ENCODE assay signal across 10 cellular contexts in the genomic region with DNA sequence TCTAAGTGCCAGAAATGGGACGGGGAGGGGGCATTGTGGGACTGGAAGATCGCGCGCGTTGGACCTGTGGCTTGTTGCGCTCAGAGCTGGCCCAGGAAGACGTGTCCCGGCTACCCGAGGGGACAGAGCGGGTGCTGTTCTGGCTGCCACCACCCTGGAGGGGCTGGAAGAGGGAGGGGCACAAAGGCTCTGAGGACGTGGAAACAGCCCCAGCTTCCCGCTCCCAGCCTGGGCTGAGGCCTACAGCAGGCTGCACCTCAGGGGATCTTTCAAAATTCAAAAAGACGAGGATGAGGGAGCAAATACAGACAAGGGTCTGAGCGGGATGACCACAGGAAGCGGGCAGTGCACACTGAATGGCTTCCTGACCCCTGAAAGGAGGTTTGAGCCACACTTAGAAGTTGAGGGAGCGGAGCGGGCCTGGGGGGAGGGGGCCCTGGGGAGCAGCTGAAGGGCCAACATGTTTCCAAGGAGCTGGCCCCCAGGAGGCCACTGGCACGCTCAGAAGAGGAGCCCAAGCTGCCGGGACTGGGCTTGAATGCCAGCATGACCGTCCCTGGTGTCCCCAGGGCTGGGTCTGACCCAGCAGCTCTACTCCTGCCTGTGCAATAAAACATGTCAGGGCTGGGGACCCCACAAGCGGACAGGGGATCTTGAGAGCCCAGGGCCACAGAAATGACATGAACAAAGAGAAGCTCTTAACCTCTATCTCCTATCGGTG. TPM values are rescaled to one million over a fixed set of nuclear protein-coding genes. Genes with fewer than 3 reads are reported as not detected.
DNase-seq lines count a peak whose midpoint lies in the region; ATAC-seq and TF ChIP-seq lines count a peak whose summit lies in the region.
"Had no signal": no experiment of that assay in that cellular context is flagged by ENCODE, and none has a peak within 500 bp of the region (broad histone marks: within the 10 kb centered on the region; RNA-seq: fewer than 3 reads in every experiment).

No MANE protein-coding gene starts in this region.

- ATAC-seq in T-cell (replicated peaks in 1 of 4) (no peak), psoas muscle (no peak), HG02870 (IDR thresholded peaks at IDR 0.05; ENCODE audit: unreplicated experiment) (no peak)

- no peaks in the 10 kb centered on the region for H3K36me3 ChIP-seq in ES-I3 (ENCODE audit: insufficient read depth, low read length)
- no peaks in the 10 kb centered on the region for H3K36me3 ChIP-seq in hepatocyte (replicated peaks; ENCODE audit: insufficient read depth, low read depth)
- no peaks in the 10 kb centered on the region for H3K36me3 ChIP-seq in psoas muscle (ENCODE audit: insufficient read depth in 1 of 2, low read depth in 1 of 2)

- H3K9ac ChIP-seq in ES-I3 (ENCODE audit: low read depth, low read length): peak overlapping the region; percentile 57; the same call in 1 of the 2 replicates

- no peaks in the 10 kb centered on the region for H3K9me2 ChIP-seq in hepatocyte (replicated peaks; ENCODE audit: insufficient read depth)

- CTCF ChIA-PET in T-cell (lab: Charles Lee): no interaction called here

- WGBS in hepatocyte (ENCODE audit: low lambda C conversion rate, missing lambda C conversion rate): 85% methylated on average over 20 of the region's 22 CpGs
- WGBS in psoas muscle, 3 donors: 64 to 69% (median 65%) methylated on average over 22 of the region's 22 CpGs

- H3K36me3 Mint-ChIP-seq in T-cell: peaks cover 5% of the 10 kb centered on the region

- H3K27me3 ChIP-seq in hepatocyte: peaks cover 16% of the 10 kb centered on the region
- H3K27me3 ChIP-seq in psoas muscle (ENCODE audit: insufficient read depth in 3 of 3, low read length in 2 of 3): peaks cover 0 to 16% (median 6%) of the 10 kb centered on the region in 3 donors

- DNase-seq in T-cell (no peak), hepatocyte (ENCODE audit: low spot score) (no peak), psoas muscle (no peak), T1000 (lab: John Stamatoyannopoulos, UW) (no peak), caudate nucleus (lab: John Stamatoyannopoulos, UW) (no peak)
- no peak for DNase-seq in stimulated activated CD4-positive, alpha-beta T cell treated with anti-CD3 and anti-CD28 coated beads, Interleukin-4, amount 100 ng/mL, for 1 hour
- DNase-seq: SHP77 treated with DMSO at 0.1 percent for 48 hours had no signal

- H3K4me1 ChIP-seq in ES-I3 (ENCODE audit: insufficient read depth, low read length) (no peaks in the 10 kb centered on the region; the same call in 1 of the 2 replicates), hepatocyte (ENCODE audit: insufficient read depth) (peaks cover 10% of the 10 kb centered on the region), psoas muscle (peaks cover 2% of the 10 kb centered on the region)

- POLR2A ChIA-PET in T-cell (lab: Charles Lee): interaction anchor here in 1 of 2 donors (1.2 kb wide), 1 partner anchor 20 kb away, joined by 3 read pairs; no protein-coding TSS in a partner anchor

- no peaks in the 10 kb centered on the region for H4K20me1 ChIP-seq in hepatocyte (ENCODE audit: insufficient read depth, poor library complexity, severe bottlenecking)

- peak overlapping the region; percentile 90 for H2AFZ ChIP-seq in hepatocyte

- H3K27ac ChIP-seq in hepatocyte (no peak overlapping the region), psoas muscle (no peak overlapping the region), caudate nucleus (ENCODE audit: low read depth, low read length) (no peak overlapping the region)

- peak overlapping the region; percentile 73 to 90 for H3K27ac Mint-ChIP-seq in T-cell

- H3K4me1 Mint-ChIP-seq in T-cell: peaks cover 22 to 42% (median 27%) of the 10 kb centered on the region in 3 donors

- H3K9me3 Mint-ChIP-seq in T-cell: no peaks in the 10 kb centered on the region

- peaks cover 0 to 2% of the 10 kb centered on the region in 2 donors for H3K27me3 Mint-ChIP-seq in T-cell

- peak overlapping the region; percentile 97 for H3K4me2 ChIP-seq in hepatocyte

- H3K9me3 ChIP-seq in ES-I3 (ENCODE audit: control insufficient read depth, insufficient read depth, low read length): no peaks in the 10 kb centered on the region
- no peaks in the 10 kb centered on the region for H3K9me3 ChIP-seq in hepatocyte (ENCODE audit: low read depth)
- no peaks in the 10 kb centered on the region for H3K9me3 ChIP-seq in psoas muscle

- no peak for TF ChIP-seq CTCF in hepatocyte (IDR thresholded peaks at IDR 0.05; ENCODE audit: poor library complexity)
- no peak for TF ChIP-seq CTCF in psoas muscle (IDR thresholded peaks at IDR 0.05)

- no peak overlapping the region for H3K4me3 ChIP-seq in hepatocyte
- peak overlapping the region; percentile 62 for H3K4me3 ChIP-seq in psoas muscle

- no peaks in the 10 kb centered on the region for H3K79me2 ChIP-seq in hepatocyte

- peak overlapping the region; percentile 75 to 86 (median 75) for H3K4me3 Mint-ChIP-seq in T-cell

- intact Hi-C loops in psoas muscle (cut with DNase I): no loop called here

RNA-seq across cellular contexts. Expression of gene OXT, which starts 1.3 kb away (rescaled TPM):
- 1 to 10 TPM in 2 of 5 donors, under 1 TPM in 1, not detected in 2; 0.92 to 3.0 (median 1.5) TPM for total RNA-seq in T-cell
- 0.92 TPM in 1 of 2 replicates, not detected in the other for total RNA-seq in hepatocyte
- 3.4 and 4.3 TPM in 2 replicates for polyA plus RNA-seq in hepatocyte
- not detected for total RNA-seq in psoas muscle
- under 1 TPM; 0.12 to 0.73 (median 0.17) TPM for polyA plus RNA-seq in psoas muscle
- total RNA-seq: dermis blood vessel endothelial cell had no signal

RNA-seq across cellular contexts. Expression of gene AVP, which starts 11.8 kb away (rescaled TPM):
- total RNA-seq in T-cell (1 to 10 TPM in 1 of 5 donors, under 1 TPM in 2, not detected in 2; 0.44 to 1.6 (median 0.59) TPM), hepatocyte (0.67 TPM in 1 of 2 replicates, not detected in the other), psoas muscle (not detected)
- polyA plus RNA-seq in hepatocyte (1.2 and 1.3 TPM in 2 replicates), psoas muscle (not detected)
- total RNA-seq: dermis blood vessel endothelial cell had no signal

RNA-seq across cellular contexts. Expression of gene MRPS26, which starts 26.8 kb away (rescaled TPM):
- total RNA-seq in T-cell (10 to 100 TPM; 20.9 to 38.5 (median 36.8) TPM), hepatocyte (84.4 and 89.2 TPM in 2 replicates), psoas muscle (10 to 100 TPM; 42.8 to 49.0 (median 44.7) TPM)
- polyA plus RNA-seq in hepatocyte (150 and 174 TPM in 2 replicates), psoas muscle (100 to 1,000 TPM in 1 of 3 donors, 10 to 100 TPM in 2; 51.6 to 150 (median 68.7) TPM)

RNA-seq across cellular contexts. Expression of gene GNRH2, which starts 29.3 kb away (rescaled TPM):
- total RNA-seq in T-cell (1 to 10 TPM in 4 of 5 donors, under 1 TPM in 1; 0.60 to 3.4 (median 1.8) TPM), hepatocyte (27.0 and 33.8 TPM in 2 replicates), psoas muscle (not detected)
- polyA plus RNA-seq in hepatocyte (93.8 and 131 TPM in 2 replicates), psoas muscle (under 1 TPM in 1 of 3 donors, not detected in 2; 0.39 TPM)
- total RNA-seq: dermis blood vessel endothelial cell had no signal
